1 cellular context compared by ENCODE assay signal in the genomic region with DNA sequence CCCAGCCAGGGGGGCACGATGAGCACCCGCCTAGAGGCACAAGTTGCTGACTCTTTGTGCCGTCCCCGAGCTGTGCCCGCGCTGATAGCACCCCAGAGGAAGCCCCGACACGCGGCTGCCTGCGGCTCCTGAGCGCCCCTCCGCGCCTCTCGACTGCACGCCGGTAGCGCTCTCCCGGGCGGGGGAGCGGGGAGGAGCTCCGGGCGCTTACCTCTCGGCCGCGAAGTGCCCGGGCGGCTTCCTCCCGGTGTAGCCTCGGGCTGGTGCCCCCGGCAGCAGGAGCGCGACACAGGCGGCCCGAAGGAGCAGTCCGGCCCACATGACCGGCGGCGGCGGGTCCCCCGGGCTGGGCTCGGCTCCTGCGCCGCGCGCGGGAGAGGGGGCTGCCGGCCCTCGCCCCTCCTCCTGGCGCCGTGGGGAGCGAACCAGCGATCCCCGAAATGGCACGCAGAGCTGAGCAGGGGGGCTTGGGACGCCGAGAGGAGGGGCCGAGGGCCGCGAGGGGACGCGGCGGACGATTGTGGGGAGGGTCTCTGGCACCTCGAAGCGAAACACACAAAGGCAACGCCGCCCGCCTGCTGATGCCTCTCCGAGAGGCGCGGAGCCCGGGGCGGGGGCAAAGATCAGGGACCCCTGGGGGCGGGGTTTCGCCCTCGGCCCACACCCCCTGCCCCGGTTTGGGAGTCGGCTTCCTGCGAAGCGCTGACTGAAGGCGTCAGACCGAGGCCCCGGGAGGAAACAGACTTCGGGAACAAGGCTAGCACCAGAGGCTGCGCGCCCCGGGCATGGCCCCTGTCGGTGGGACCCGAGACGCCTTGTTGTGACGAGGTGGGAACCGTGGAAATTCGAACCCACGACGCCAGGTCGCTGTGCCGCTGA.
TF ChIP-seq lines count a peak whose summit lies in the region.

A gene with protein sequence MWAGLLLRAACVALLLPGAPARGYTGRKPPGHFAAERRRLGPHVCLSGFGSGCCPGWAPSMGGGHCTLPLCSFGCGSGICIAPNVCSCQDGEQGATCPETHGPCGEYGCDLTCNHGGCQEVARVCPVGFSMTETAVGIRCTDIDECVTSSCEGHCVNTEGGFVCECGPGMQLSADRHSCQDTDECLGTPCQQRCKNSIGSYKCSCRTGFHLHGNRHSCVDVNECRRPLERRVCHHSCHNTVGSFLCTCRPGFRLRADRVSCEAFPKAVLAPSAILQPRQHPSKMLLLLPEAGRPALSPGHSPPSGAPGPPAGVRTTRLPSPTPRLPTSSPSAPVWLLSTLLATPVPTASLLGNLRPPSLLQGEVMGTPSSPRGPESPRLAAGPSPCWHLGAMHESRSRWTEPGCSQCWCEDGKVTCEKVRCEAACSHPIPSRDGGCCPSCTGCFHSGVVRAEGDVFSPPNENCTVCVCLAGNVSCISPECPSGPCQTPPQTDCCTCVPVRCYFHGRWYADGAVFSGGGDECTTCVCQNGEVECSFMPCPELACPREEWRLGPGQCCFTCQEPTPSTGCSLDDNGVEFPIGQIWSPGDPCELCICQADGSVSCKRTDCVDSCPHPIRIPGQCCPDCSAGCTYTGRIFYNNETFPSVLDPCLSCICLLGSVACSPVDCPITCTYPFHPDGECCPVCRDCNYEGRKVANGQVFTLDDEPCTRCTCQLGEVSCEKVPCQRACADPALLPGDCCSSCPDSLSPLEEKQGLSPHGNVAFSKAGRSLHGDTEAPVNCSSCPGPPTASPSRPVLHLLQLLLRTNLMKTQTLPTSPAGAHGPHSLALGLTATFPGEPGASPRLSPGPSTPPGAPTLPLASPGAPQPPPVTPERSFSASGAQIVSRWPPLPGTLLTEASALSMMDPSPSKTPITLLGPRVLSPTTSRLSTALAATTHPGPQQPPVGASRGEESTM (minus strand): TSS at position 600 of the 879 bp plus-strand sequence. CDS start 279 bp downstream, at position 321.

TF ChIP-seq in HepG2, 621 proteins besides CTCF, POLR2A, EP300 and RAD21 (continued from another document and continues in another):
- TF ChIP-seq, protein P1, sequence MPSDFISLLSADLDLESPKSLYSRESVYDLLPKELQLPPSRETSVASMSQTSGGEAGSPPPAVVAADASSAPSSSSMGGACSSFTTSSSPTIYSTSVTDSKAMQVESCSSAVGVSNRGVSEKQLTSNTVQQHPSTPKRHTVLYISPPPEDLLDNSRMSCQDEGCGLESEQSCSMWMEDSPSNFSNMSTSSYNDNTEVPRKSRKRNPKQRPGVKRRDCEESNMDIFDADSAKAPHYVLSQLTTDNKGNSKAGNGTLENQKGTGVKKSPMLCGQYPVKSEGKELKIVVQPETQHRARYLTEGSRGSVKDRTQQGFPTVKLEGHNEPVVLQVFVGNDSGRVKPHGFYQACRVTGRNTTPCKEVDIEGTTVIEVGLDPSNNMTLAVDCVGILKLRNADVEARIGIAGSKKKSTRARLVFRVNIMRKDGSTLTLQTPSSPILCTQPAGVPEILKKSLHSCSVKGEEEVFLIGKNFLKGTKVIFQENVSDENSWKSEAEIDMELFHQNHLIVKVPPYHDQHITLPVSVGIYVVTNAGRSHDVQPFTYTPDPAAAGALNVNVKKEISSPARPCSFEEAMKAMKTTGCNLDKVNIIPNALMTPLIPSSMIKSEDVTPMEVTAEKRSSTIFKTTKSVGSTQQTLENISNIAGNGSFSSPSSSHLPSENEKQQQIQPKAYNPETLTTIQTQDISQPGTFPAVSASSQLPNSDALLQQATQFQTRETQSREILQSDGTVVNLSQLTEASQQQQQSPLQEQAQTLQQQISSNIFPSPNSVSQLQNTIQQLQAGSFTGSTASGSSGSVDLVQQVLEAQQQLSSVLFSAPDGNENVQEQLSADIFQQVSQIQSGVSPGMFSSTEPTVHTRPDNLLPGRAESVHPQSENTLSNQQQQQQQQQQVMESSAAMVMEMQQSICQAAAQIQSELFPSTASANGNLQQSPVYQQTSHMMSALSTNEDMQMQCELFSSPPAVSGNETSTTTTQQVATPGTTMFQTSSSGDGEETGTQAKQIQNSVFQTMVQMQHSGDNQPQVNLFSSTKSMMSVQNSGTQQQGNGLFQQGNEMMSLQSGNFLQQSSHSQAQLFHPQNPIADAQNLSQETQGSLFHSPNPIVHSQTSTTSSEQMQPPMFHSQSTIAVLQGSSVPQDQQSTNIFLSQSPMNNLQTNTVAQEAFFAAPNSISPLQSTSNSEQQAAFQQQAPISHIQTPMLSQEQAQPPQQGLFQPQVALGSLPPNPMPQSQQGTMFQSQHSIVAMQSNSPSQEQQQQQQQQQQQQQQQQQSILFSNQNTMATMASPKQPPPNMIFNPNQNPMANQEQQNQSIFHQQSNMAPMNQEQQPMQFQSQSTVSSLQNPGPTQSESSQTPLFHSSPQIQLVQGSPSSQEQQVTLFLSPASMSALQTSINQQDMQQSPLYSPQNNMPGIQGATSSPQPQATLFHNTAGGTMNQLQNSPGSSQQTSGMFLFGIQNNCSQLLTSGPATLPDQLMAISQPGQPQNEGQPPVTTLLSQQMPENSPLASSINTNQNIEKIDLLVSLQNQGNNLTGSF (CRISPR knock-in tag; IDR thresholded peaks at IDR 0.05): no peak; the same call in 1 of the 2 replicates
- TF ChIP-seq, protein P2, sequence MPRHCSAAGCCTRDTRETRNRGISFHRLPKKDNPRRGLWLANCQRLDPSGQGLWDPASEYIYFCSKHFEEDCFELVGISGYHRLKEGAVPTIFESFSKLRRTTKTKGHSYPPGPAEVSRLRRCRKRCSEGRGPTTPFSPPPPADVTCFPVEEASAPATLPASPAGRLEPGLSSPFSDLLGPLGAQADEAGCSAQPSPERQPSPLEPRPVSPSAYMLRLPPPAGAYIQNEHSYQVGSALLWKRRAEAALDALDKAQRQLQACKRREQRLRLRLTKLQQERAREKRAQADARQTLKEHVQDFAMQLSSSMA (CRISPR knock-in tag; IDR thresholded peaks at IDR 0.05): peak; percentile 62; the same call in 1 of the 2 replicates
- TF ChIP-seq, protein P3, sequence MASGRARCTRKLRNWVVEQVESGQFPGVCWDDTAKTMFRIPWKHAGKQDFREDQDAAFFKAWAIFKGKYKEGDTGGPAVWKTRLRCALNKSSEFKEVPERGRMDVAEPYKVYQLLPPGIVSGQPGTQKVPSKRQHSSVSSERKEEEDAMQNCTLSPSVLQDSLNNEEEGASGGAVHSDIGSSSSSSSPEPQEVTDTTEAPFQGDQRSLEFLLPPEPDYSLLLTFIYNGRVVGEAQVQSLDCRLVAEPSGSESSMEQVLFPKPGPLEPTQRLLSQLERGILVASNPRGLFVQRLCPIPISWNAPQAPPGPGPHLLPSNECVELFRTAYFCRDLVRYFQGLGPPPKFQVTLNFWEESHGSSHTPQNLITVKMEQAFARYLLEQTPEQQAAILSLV (CRISPR knock-in tag; IDR thresholded peaks at IDR 0.05; ENCODE audit: borderline replicate concordance): no peak
- TF ChIP-seq ARNT2 (CRISPR knock-in tag; IDR thresholded peaks at IDR 0.05; ENCODE audit: low read depth): no peak; the same call in 1 of the 2 replicates
- TF ChIP-seq ZNF138 (CRISPR knock-in tag; IDR thresholded peaks at IDR 0.05; ENCODE audit: low read depth): no peak
- no peak for TF ChIP-seq ATF7 (IDR thresholded peaks at IDR 0.05)
- no peak for TF ChIP-seq ATF7 (CRISPR knock-in tag; IDR thresholded peaks at IDR 0.05)
- no peak for TF ChIP-seq PHB2 (IDR thresholded peaks at IDR 0.05; ENCODE audit: partially characterized antibody)
- TF ChIP-seq, protein P4, sequence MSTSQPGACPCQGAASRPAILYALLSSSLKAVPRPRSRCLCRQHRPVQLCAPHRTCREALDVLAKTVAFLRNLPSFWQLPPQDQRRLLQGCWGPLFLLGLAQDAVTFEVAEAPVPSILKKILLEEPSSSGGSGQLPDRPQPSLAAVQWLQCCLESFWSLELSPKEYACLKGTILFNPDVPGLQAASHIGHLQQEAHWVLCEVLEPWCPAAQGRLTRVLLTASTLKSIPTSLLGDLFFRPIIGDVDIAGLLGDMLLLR (CRISPR knock-in tag; IDR thresholded peaks at IDR 0.05): peak; percentile 51; the same call in 1 of the 2 replicates
- TF ChIP-seq HHEX (CRISPR knock-in tag; IDR thresholded peaks at IDR 0.05): no peak
- peak; percentile 32; the same call in 1 of the 2 replicates for TF ChIP-seq EED (CRISPR knock-in tag; IDR thresholded peaks at IDR 0.05)
- no peak for TF ChIP-seq PRMT3 (CRISPR knock-in tag; IDR thresholded peaks at IDR 0.05; ENCODE audit: borderline replicate concordance, low read depth)
- TF ChIP-seq, protein P5, sequence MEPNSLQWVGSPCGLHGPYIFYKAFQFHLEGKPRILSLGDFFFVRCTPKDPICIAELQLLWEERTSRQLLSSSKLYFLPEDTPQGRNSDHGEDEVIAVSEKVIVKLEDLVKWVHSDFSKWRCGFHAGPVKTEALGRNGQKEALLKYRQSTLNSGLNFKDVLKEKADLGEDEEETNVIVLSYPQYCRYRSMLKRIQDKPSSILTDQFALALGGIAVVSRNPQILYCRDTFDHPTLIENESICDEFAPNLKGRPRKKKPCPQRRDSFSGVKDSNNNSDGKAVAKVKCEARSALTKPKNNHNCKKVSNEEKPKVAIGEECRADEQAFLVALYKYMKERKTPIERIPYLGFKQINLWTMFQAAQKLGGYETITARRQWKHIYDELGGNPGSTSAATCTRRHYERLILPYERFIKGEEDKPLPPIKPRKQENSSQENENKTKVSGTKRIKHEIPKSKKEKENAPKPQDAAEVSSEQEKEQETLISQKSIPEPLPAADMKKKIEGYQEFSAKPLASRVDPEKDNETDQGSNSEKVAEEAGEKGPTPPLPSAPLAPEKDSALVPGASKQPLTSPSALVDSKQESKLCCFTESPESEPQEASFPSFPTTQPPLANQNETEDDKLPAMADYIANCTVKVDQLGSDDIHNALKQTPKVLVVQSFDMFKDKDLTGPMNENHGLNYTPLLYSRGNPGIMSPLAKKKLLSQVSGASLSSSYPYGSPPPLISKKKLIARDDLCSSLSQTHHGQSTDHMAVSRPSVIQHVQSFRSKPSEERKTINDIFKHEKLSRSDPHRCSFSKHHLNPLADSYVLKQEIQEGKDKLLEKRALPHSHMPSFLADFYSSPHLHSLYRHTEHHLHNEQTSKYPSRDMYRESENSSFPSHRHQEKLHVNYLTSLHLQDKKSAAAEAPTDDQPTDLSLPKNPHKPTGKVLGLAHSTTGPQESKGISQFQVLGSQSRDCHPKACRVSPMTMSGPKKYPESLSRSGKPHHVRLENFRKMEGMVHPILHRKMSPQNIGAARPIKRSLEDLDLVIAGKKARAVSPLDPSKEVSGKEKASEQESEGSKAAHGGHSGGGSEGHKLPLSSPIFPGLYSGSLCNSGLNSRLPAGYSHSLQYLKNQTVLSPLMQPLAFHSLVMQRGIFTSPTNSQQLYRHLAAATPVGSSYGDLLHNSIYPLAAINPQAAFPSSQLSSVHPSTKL (CRISPR knock-in tag; IDR thresholded peaks at IDR 0.05): peak; percentile 60
- TF ChIP-seq, protein P6, sequence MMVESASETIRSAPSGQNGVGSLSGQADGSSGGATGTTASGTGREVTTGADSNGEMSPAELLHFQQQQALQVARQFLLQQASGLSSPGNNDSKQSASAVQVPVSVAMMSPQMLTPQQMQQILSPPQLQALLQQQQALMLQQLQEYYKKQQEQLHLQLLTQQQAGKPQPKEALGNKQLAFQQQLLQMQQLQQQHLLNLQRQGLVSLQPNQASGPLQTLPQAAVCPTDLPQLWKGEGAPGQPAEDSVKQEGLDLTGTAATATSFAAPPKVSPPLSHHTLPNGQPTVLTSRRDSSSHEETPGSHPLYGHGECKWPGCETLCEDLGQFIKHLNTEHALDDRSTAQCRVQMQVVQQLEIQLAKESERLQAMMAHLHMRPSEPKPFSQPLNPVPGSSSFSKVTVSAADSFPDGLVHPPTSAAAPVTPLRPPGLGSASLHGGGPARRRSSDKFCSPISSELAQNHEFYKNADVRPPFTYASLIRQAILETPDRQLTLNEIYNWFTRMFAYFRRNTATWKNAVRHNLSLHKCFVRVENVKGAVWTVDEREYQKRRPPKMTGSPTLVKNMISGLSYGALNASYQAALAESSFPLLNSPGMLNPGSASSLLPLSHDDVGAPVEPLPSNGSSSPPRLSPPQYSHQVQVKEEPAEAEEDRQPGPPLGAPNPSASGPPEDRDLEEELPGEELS (CRISPR knock-in tag; IDR thresholded peaks at IDR 0.05): peak; percentile 14; the same call in 1 of the 2 replicates
- no peak for TF ChIP-seq TCF7 (IDR thresholded peaks at IDR 0.05; ENCODE audit: low read depth)
- TF ChIP-seq TEAD3 (CRISPR knock-in tag; optimal IDR thresholded peaks at IDR 0.05; ENCODE audit: borderline replicate concordance): peak; percentile 31
- TF ChIP-seq BORCS8-MEF2B (CRISPR knock-in tag; IDR thresholded peaks at IDR 0.05): 0 out of 2 replicates have a peak, but pooled peaks have one; percentile 11
- no peak for TF ChIP-seq HMG20B (CRISPR knock-in tag; conservative IDR thresholded peaks at IDR 0.05)
- 0 out of 2 replicates have a peak, but pooled peaks have one; percentile 34 for TF ChIP-seq ZFYVE20 (CRISPR knock-in tag; IDR thresholded peaks at IDR 0.05; ENCODE audit: borderline replicate concordance, low read depth)
- TF ChIP-seq, protein P7, sequence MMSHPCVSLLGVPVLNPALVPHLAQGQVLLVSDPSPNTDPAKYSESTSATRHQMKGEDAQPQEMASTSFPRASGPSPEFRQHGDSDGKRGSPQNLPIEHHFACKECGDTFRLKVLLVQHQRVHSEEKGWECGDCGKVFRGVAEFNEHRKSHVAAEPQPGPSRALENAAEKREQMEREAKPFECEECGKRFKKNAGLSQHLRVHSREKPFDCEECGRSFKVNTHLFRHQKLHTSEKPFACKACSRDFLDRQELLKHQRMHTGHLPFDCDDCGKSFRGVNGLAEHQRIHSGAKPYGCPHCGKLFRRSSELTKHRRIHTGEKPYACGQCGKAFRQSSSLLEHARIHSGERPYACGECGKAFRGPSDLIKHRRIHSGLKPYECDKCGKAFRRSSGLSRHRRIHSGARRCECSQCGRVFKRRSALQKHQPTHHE (CRISPR knock-in tag; IDR thresholded peaks at IDR 0.05; ENCODE audit: borderline replicate concordance): peak; percentile 12; the same call in 1 of the 2 replicates
- TF ChIP-seq TBX3 (IDR thresholded peaks at IDR 0.05; ENCODE audit: borderline replicate concordance): no peak
- TF ChIP-seq, protein P8, sequence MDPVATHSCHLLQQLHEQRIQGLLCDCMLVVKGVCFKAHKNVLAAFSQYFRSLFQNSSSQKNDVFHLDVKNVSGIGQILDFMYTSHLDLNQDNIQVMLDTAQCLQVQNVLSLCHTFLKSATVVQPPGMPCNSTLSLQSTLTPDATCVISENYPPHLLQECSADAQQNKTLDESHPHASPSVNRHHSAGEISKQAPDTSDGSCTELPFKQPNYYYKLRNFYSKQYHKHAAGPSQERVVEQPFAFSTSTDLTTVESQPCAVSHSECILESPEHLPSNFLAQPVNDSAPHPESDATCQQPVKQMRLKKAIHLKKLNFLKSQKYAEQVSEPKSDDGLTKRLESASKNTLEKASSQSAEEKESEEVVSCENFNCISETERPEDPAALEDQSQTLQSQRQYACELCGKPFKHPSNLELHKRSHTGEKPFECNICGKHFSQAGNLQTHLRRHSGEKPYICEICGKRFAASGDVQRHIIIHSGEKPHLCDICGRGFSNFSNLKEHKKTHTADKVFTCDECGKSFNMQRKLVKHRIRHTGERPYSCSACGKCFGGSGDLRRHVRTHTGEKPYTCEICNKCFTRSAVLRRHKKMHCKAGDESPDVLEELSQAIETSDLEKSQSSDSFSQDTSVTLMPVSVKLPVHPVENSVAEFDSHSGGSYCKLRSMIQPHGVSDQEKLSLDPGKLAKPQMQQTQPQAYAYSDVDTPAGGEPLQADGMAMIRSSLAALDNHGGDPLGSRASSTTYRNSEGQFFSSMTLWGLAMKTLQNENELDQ (CRISPR knock-in tag; IDR thresholded peaks at IDR 0.05; ENCODE audit: borderline replicate concordance): no peak
- TF ChIP-seq HOXA7 (CRISPR knock-in tag; IDR thresholded peaks at IDR 0.05): no peak
- TF ChIP-seq ZNF274 (CRISPR knock-in tag; IDR thresholded peaks at IDR 0.05): no peak
- no peak for TF ChIP-seq KLF15 (CRISPR knock-in tag; IDR thresholded peaks at IDR 0.05; ENCODE audit: borderline replicate concordance)
- no peak for TF ChIP-seq TRIM24 (CRISPR knock-in tag; IDR thresholded peaks at IDR 0.05)
- TF ChIP-seq MAFF (IDR thresholded peaks at IDR 0.05; ENCODE audit: low read depth, low read length): no peak
- no peak for TF ChIP-seq ZBTB20 (CRISPR knock-in tag; IDR thresholded peaks at IDR 0.05; ENCODE audit: borderline replicate concordance, low read depth)
- TF ChIP-seq SALL1 (CRISPR knock-in tag; IDR thresholded peaks at IDR 0.05): peak; percentile 40; the same call in 1 of the 2 replicates
- peak; percentile 82; the same call in 1 of the 2 replicates for TF ChIP-seq ZFP37 (CRISPR knock-in tag; IDR thresholded peaks at IDR 0.05; ENCODE audit: borderline replicate concordance)
- no peak for TF ChIP-seq ZNF207 (IDR thresholded peaks at IDR 0.05; ENCODE audit: borderline replicate concordance)
